In genomic region chr12:119447618-119448017, GRCh38 we compare ENCODE assay signal across 1 cellular context.
TF ChIP-seq lines count a peak whose summit lies in the region.

No MANE protein-coding gene starts in this region.

TF ChIP-seq in SK-N-SH, 30 proteins besides CTCF, POLR2A, EP300 and RAD21 (continued from another document):
- no peak for TF ChIP-seq REST (IDR thresholded peaks at IDR 0.05; ENCODE audit: low read depth, low read length)
- no peak for TF ChIP-seq SMC3 (IDR thresholded peaks at IDR 0.05; ENCODE audit: low read depth, low read length)
- TF ChIP-seq ELF1 (IDR thresholded peaks at IDR 0.05) = no peak
- no peak for TF ChIP-seq EZH2phosphoT487 (IDR thresholded peaks at IDR 0.05; ENCODE audit: borderline replicate concordance, low read depth)
